Comparison of ENCODE assay signal across 1 cellular context in genomic region chr20:13784893-13785715, GRCh38.
TF ChIP-seq lines count a peak whose summit lies in the region.

TSS of gene ESF1 (minus strand) at chr20:13784919. CDS start at chr20:13783140, 1,779 bp downstream.
TSS of gene NDUFAF5 (plus strand) at chr20:13785028. CDS start at chr20:13785069, 41 bp downstream.

TF ChIP-seq in HepG2, 621 proteins besides CTCF, POLR2A, EP300 and RAD21 (continued from another document and continues in another):
- TF ChIP-seq ZBTB4 (CRISPR knock-in tag; IDR thresholded peaks at IDR 0.05; ENCODE audit: borderline replicate concordance) (no peak; the same call in 1 of the 2 replicates), KDM5A (IDR thresholded peaks at IDR 0.05; ENCODE audit: borderline replicate concordance, low read length) (peak; percentile 95), GPN1 (CRISPR knock-in tag; IDR thresholded peaks at IDR 0.05; ENCODE audit: borderline replicate concordance) (no peak), TEAD2 (CRISPR knock-in tag; IDR thresholded peaks at IDR 0.05) (0 out of 2 replicates have a peak, but pooled peaks have one; percentile 57), MNT (IDR thresholded peaks at IDR 0.05) (peak; percentile 93), ZBTB2 (CRISPR knock-in tag; IDR thresholded peaks at IDR 0.05; ENCODE audit: low read depth) (peak; percentile 81; the same call in 1 of the 2 replicates), KLF9 (CRISPR knock-in tag; IDR thresholded peaks at IDR 0.05; ENCODE audit: low read depth) (peak; percentile 96), ZSCAN5A (CRISPR knock-in tag; IDR thresholded peaks at IDR 0.05; ENCODE audit: borderline replicate concordance) (peak; percentile 13; the same call in 1 of the 2 replicates), SP4 (CRISPR knock-in tag; IDR thresholded peaks at IDR 0.05) (peak; percentile 48; the same call in 1 of the 2 replicates), MYC (CRISPR knock-in tag; IDR thresholded peaks at IDR 0.05; ENCODE audit: borderline replicate concordance) (peak; percentile 99), ZBTB21 (CRISPR knock-in tag; IDR thresholded peaks at IDR 0.05) (peak; percentile 62), ZBTB1 (CRISPR knock-in tag; IDR thresholded peaks at IDR 0.05; ENCODE audit: borderline replicate concordance) (peak; percentile 80; the same call in 1 of the 2 replicates), SKIL (CRISPR knock-in tag; IDR thresholded peaks at IDR 0.05; ENCODE audit: borderline replicate concordance) (peak; percentile 82; the same call in 1 of the 2 replicates), ZNF546 (CRISPR knock-in tag; conservative IDR thresholded peaks at IDR 0.05) (peak; percentile 93; the same call in 1 of the 2 replicates), PLRG1 (conservative IDR thresholded peaks at IDR 0.05) (no peak), ATF7 (IDR thresholded peaks at IDR 0.05) (no peak), ATF7 (CRISPR knock-in tag; IDR thresholded peaks at IDR 0.05) (no peak), HNRNPK (IDR thresholded peaks at IDR 0.05; ENCODE audit: low read depth, low read length, poor library complexity, severe bottlenecking) (peak; percentile 79), CBFB (CRISPR knock-in tag; IDR thresholded peaks at IDR 0.05) (peak; percentile 97), TEAD3 (CRISPR knock-in tag; optimal IDR thresholded peaks at IDR 0.05; ENCODE audit: borderline replicate concordance) (peak; percentile 93), SRSF1 (optimal IDR thresholded peaks at IDR 0.05; ENCODE audit: low read depth, low read length) (peak; percentile 91), TCF12 (IDR thresholded peaks at IDR 0.05) (no peak), TCF12 (CRISPR knock-in tag; IDR thresholded peaks at IDR 0.05) (peak; percentile 79; the same call in 1 of the 2 replicates), KLF16 (CRISPR knock-in tag; IDR thresholded peaks at IDR 0.05) (peak; percentile 60 to 97; a peak in 3 of 4 replicates), ZNF703 (CRISPR knock-in tag; IDR thresholded peaks at IDR 0.05; ENCODE audit: borderline replicate concordance) (peak; percentile 70), ZNF83 (CRISPR knock-in tag; IDR thresholded peaks at IDR 0.05; ENCODE audit: borderline replicate concordance) (peak; percentile 28; the same call in 1 of the 2 replicates), CAMTA2 (CRISPR knock-in tag; IDR thresholded peaks at IDR 0.05; ENCODE audit: borderline replicate concordance) (0 out of 2 replicates have a peak, but pooled peaks have one; percentile 24), ZNF24 (IDR thresholded peaks at IDR 0.05) (peak; percentile 97), MXD4 (CRISPR knock-in tag; IDR thresholded peaks at IDR 0.05) (peak; percentile 99), MXI1 (IDR thresholded peaks at IDR 0.05; ENCODE audit: borderline replicate concordance, low read depth, low read length) (peak; percentile 99), ZNF777 (CRISPR knock-in tag; IDR thresholded peaks at IDR 0.05) (peak; percentile 48; the same call in 1 of the 2 replicates), MAFF (IDR thresholded peaks at IDR 0.05; ENCODE audit: low read depth, low read length) (no peak), ZNF12 (CRISPR knock-in tag; IDR thresholded peaks at IDR 0.05) (peak; percentile 76; the same call in 1 of the 2 replicates), SIN3A (IDR thresholded peaks at IDR 0.05; ENCODE audit: borderline replicate concordance, low read depth, low read length) (peak; percentile 100), JUNB (CRISPR knock-in tag; IDR thresholded peaks at IDR 0.05; ENCODE audit: borderline replicate concordance) (peak; percentile 93), ZNF615 (CRISPR knock-in tag; IDR thresholded peaks at IDR 0.05; ENCODE audit: borderline replicate concordance) (peak; percentile 56; the same call in 1 of the 2 replicates), ZNF670 (CRISPR knock-in tag; IDR thresholded peaks at IDR 0.05; ENCODE audit: borderline replicate concordance) (no peak; the same call in none of the 2 replicates), PHF20 (CRISPR knock-in tag; IDR thresholded peaks at IDR 0.05) (peak; percentile 97), PATZ1 (CRISPR knock-in tag; IDR thresholded peaks at IDR 0.05) (peak; percentile 85), ZFP37 (CRISPR knock-in tag; IDR thresholded peaks at IDR 0.05; ENCODE audit: borderline replicate concordance) (peak; percentile 98), CENPT (CRISPR knock-in tag; IDR thresholded peaks at IDR 0.05; ENCODE audit: low read depth) (peak; percentile 73; the same call in 1 of the 2 replicates), REST (IDR thresholded peaks at IDR 0.05; ENCODE audit: borderline replicate concordance in 1 of 2, low read depth in 1 of 2, low read length in 2 of 2) (peak in 1 of 2 experiments; percentile 84; a peak in 2 of 4 replicates)
